13 cellular contexts compared by ENCODE assay signal in the genomic region with DNA sequence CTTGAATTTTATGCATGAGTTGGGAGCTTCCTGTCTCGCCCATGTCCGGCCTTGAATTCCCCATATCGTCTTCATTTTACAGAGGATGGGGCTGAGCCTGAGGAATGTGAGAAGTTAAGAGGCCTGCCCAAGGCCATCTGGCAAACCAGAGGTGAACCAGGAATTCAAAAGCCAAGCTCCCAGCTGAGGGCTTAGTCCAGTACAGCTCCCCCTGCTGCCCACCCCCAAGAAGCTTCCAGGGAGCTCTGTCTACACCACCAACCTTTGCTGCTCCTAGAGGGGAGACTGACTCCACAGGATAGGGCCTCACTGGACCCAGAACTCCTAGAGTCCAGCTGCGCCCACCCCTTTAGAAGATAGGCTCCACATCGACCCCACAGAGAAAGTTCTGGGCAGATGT. TPM values are rescaled to one million over a fixed set of nuclear protein-coding genes. Genes with fewer than 3 reads are reported as not detected.
DNase-seq lines count a peak whose midpoint lies in the region; ATAC-seq and TF ChIP-seq lines count a peak whose summit lies in the region.
"Had no signal": no experiment of that assay in that cellular context is flagged by ENCODE, and none has a peak within 500 bp of the region (broad histone marks: within the 10 kb centered on the region; RNA-seq: fewer than 3 reads in every experiment).

No MANE protein-coding gene starts in this region.

- intact Hi-C loops in head of caudate nucleus (cut with DNase I) (loop anchor here (5.0 kb wide), 1 partner anchor 666 kb away; no protein-coding TSS in a partner anchor), natural killer cell (cut with micrococcal nuclease) (no loop called here)

- no peak overlapping the region for H3K27ac Mint-ChIP-seq in natural killer cell

- no peak overlapping the region for H2AFZ ChIP-seq in hepatocyte

- H4K20me1 ChIP-seq in BLaER1 treated with 17β-estradiol and CSF1 and Interleukin-3, amounts not matched to agents 10 nM and 100 nM: peaks cover 0 to 15% (median 0%) of the 10 kb centered on the region in 11 experiments; a peak in 2 of 22 replicates
- no peaks in the 10 kb centered on the region for H4K20me1 ChIP-seq in hepatocyte (ENCODE audit: insufficient read depth, poor library complexity, severe bottlenecking)

- 61% methylated on average over 5 of the region's 5 CpGs for WGBS in hepatocyte (ENCODE audit: low lambda C conversion rate, missing lambda C conversion rate)

- H3K9me3 ChIP-seq in BLaER1 treated with 17β-estradiol and CSF1 and Interleukin-3, amounts not matched to agents 10 nM and 100 nM (replicated peaks in 1 of 11): no peaks in the 10 kb centered on the region
- no peaks in the 10 kb centered on the region for H3K9me3 ChIP-seq in hepatocyte (ENCODE audit: low read depth)
- H3K9me3 ChIP-seq: body of pancreas, heart left ventricle had no signal

- H3K4me3 Mint-ChIP-seq in natural killer cell: no peak overlapping the region

- H3K36me3 ChIP-seq in BLaER1 treated with 17β-estradiol and CSF1 and Interleukin-3, amounts not matched to agents 10 nM and 100 nM: no peaks in the 10 kb centered on the region
- no peaks in the 10 kb centered on the region for H3K36me3 ChIP-seq in hepatocyte (replicated peaks; ENCODE audit: insufficient read depth, low read depth)
- H3K36me3 ChIP-seq: heart left ventricle had no signal

- H3K79me2 ChIP-seq in hepatocyte: no peaks in the 10 kb centered on the region

- DNase-seq in RPMI7951 (ENCODE audit: low read depth) (peak; percentile 39), hepatocyte (ENCODE audit: low spot score) (peak; percentile 29), head of caudate nucleus (no peak), natural killer cell (no peak)
- DNase-seq in central memory CD4-positive, alpha-beta T cell: no peak
- DNase-seq: heart left ventricle, nucleus accumbens had no signal

- H3K4me1 ChIP-seq in BLaER1 treated with 17β-estradiol and CSF1 and Interleukin-3, amounts not matched to agents 10 nM and 100 nM: peaks cover 0 to 17% (median 11%) of the 10 kb centered on the region in 10 experiments; a peak in 13 of 20 replicates
- no peaks in the 10 kb centered on the region for H3K4me1 ChIP-seq in hepatocyte (ENCODE audit: insufficient read depth)
- H3K4me1 ChIP-seq: body of pancreas had no signal

- peak overlapping the region in 10 of 11 experiments; percentile 9 to 53 (median 26); a peak in 15 of 22 replicates for H3K4me2 ChIP-seq in BLaER1 treated with 17β-estradiol and CSF1 and Interleukin-3, amounts not matched to agents 10 nM and 100 nM
- no peak overlapping the region for H3K4me2 ChIP-seq in hepatocyte

- no peaks in the 10 kb centered on the region for H3K27me3 ChIP-seq in BLaER1 treated with 17β-estradiol and CSF1 and Interleukin-3, amounts not matched to agents 10 nM and 100 nM
- peaks cover 18% of the 10 kb centered on the region for H3K27me3 ChIP-seq in hepatocyte
- H3K27me3 ChIP-seq: body of pancreas had no signal

- H3K9me2 ChIP-seq in hepatocyte (replicated peaks; ENCODE audit: insufficient read depth): no peaks in the 10 kb centered on the region

- H3K4me1 Mint-ChIP-seq in natural killer cell: peaks cover 0 to 6% of the 10 kb centered on the region in 2 donors

- H3K36me3 Mint-ChIP-seq in natural killer cell: no peaks in the 10 kb centered on the region

- H3K9me3 Mint-ChIP-seq in natural killer cell: no peaks in the 10 kb centered on the region

- no peak overlapping the region for H3K4me3 ChIP-seq in BLaER1 treated with 17β-estradiol and CSF1 and Interleukin-3, amounts not matched to agents 10 nM and 100 nM
- no peak overlapping the region for H3K4me3 ChIP-seq in hepatocyte
- H3K4me3 ChIP-seq: body of pancreas, heart left ventricle had no signal

- no peak overlapping the region for H3K9ac ChIP-seq in BLaER1 treated with 17β-estradiol and CSF1 and Interleukin-3, amounts not matched to agents 10 nM and 100 nM

- H3K27me3 Mint-ChIP-seq in natural killer cell (ENCODE audit: low read depth in 2 of 2): peaks cover 0 to 3% of the 10 kb centered on the region in 2 donors

- ATAC-seq in HG02571 (IDR thresholded peaks at IDR 0.05; ENCODE audit: unreplicated experiment) (no peak), natural killer cell (no peak)
- ATAC-seq: body of pancreas, heart left ventricle had no signal

- H3K27ac ChIP-seq in BLaER1 treated with 17β-estradiol and CSF1 and Interleukin-3, amounts not matched to agents 10 nM and 100 nM: no peak overlapping the region
- no peak overlapping the region for H3K27ac ChIP-seq in hepatocyte
- H3K27ac ChIP-seq: body of pancreas, heart left ventricle had no signal

- TF ChIP-seq CTCF in GM12874 (IDR thresholded peaks at IDR 0.05; ENCODE audit: insufficient read depth, low read depth, low read length) (peak; percentile 46), hepatocyte (IDR thresholded peaks at IDR 0.05; ENCODE audit: poor library complexity) (peak; percentile 28), natural killer cell (IDR thresholded peaks at IDR 0.05) (no peak)

RNA-seq across cellular contexts. Expression of a gene that starts 20.7 kb away (rescaled TPM):
- total RNA-seq in RPMI7951 (2014; rRNA removed; shearing (Covaris generic)): not detected in 2 replicates
- total RNA-seq in hepatocyte: not detected in 2 replicates
- polyA plus RNA-seq in hepatocyte: not detected in 2 replicates
- not detected for total RNA-seq in natural killer cell
- total RNA-seq: activated CD8-positive, alpha-beta memory T cell treated with anti-CD3 and anti-CD28 coated beads for 36 hours; body of pancreas; heart left ventricle; HT1080 had no signal
- polyA plus RNA-seq: heart left ventricle had no signal

Comparison
In these comparisons a context has a peak if more than half of its experiments do, and no peak if none do; other contexts are left out.
1. DNase-seq: peak in RPMI7951 (single experiment) and hepatocyte (single experiment); none in central memory CD4-positive, alpha-beta T cell (single experiment), head of caudate nucleus (0 of 42) and natural killer cell (single experiment).